ENCODE assay signal across 8 cellular contexts in genomic region chr16:67392301-67393059, GRCh38.
DNase-seq lines count a peak whose midpoint lies in the region; ATAC-seq and TF ChIP-seq lines count a peak whose summit lies in the region.

No MANE protein-coding gene starts in this region.

- H3K27me3 ChIP-seq in duodenal mucosa (ENCODE audit: control insufficient read depth in 1 of 2, insufficient read depth in 2 of 2, low read length in 2 of 2) (peaks cover 0 to 3% of the 10 kb centered on the region in 2 donors), muscle layer of duodenum (ENCODE audit: low read depth, low read length) (no peaks in the 10 kb centered on the region), tibial artery (peaks cover 0 to 72% of the 10 kb centered on the region in 2 donors)

- peak overlapping the region; percentile 52 to 65 for H3K4me3 ChIP-seq in duodenal mucosa (ENCODE audit: low read depth in 1 of 2, low read length in 2 of 2)
- H3K4me3 ChIP-seq in muscle layer of duodenum (ENCODE audit: low read depth in 1 of 2, low read length in 2 of 2): peak overlapping the region; percentile 71 to 97
- H3K4me3 ChIP-seq in tibial artery: peak overlapping the region; percentile 32 to 48

- no peaks in the 10 kb centered on the region for H3K36me3 ChIP-seq in duodenal mucosa (ENCODE audit: control insufficient read depth in 1 of 2, insufficient read depth in 2 of 2, low read length in 2 of 2)
- no peaks in the 10 kb centered on the region for H3K36me3 ChIP-seq in muscle layer of duodenum (ENCODE audit: control insufficient read depth in 1 of 2, insufficient read depth in 2 of 2, low read length in 2 of 2)
- no peaks in the 10 kb centered on the region for H3K36me3 ChIP-seq in tibial artery

- no peak for ATAC-seq in GM21723 (IDR thresholded peaks at IDR 0.05; ENCODE audit: unreplicated experiment)
- ATAC-seq in GM21619 (IDR thresholded peaks at IDR 0.05; ENCODE audit: unreplicated experiment): no peak

- H3K4me1 ChIP-seq in duodenal mucosa (ENCODE audit: control insufficient read depth in 1 of 2, insufficient read depth in 2 of 2, low read length in 2 of 2): peaks cover 25 to 61% of the 10 kb centered on the region in 2 donors
- H3K4me1 ChIP-seq in muscle layer of duodenum (ENCODE audit: control insufficient read depth in 1 of 2, insufficient read depth in 2 of 2, low read length in 2 of 2): peaks cover 9 to 71% of the 10 kb centered on the region in 2 donors
- H3K4me1 ChIP-seq in tibial artery: peaks cover 0 to 58% (median 36%) of the 10 kb centered on the region in 4 donors

- peak overlapping the region; percentile 49 to 60 for H3K9ac ChIP-seq in duodenal mucosa (ENCODE audit: low read depth in 1 of 2, low read length in 2 of 2)

- intact Hi-C loops in tibial artery (cut with DNase I; ENCODE audit: low total_unique reads): no loop called here

- H3K27ac ChIP-seq in duodenal mucosa (ENCODE audit: low read depth, low read length) (peak overlapping the region; percentile 50), muscle layer of duodenum (ENCODE audit: low read length) (peak overlapping the region; percentile 31), tibial artery (peak overlapping the region; percentile 38 to 62)

- DNase-seq in activated effector memory CD4-positive, alpha-beta T cell treated with anti-CD3 and anti-CD28 coated beads, Interleukin-2, amount 50 U/mL, for 16 hours: peak; percentile 47
- DNase-seq in activated effector memory CD4-positive, alpha-beta T cell treated with Interleukin-2 at 50 U/mL for 16 hours: no peak
- DNase-seq in tibial artery: peak in 1 of 2 donors; percentile 62
- no peak for DNase-seq in ACHN

- H3K9me3 ChIP-seq in duodenal mucosa (ENCODE audit: control insufficient read depth in 1 of 2, low read length in 2 of 2): no peaks in the 10 kb centered on the region
- no peaks in the 10 kb centered on the region for H3K9me3 ChIP-seq in muscle layer of duodenum (ENCODE audit: control insufficient read depth in 1 of 2, low read length in 2 of 2)
- H3K9me3 ChIP-seq in tibial artery: no peaks in the 10 kb centered on the region

- TF ChIP-seq CTCF in tibial artery (IDR thresholded peaks at IDR 0.05): no peak

- in situ Hi-C loops in ACHN (cut with HindIII; ENCODE audit: low pct_ligation_motif_present, low pct_unique_long_range_greater_than_20kb, low sequenced_read_pairs): no loop called here
